In genomic region chr17:50155115-50155819, GRCh38 we compare ENCODE assay signal across 13 cellular contexts. TPM values are rescaled to one million over a fixed set of nuclear protein-coding genes. Genes with fewer than 3 reads are reported as not detected.
A peak's percentile ranks its signal among the peaks of the same experiment; 100 is the strongest.
DNase-seq lines count a peak whose midpoint lies in the region; ATAC-seq lines count a peak whose summit lies in the region.
"Had no signal": no experiment of that assay in that cellular context is flagged by ENCODE, and none has a peak within 500 bp of the region (broad histone marks: within the 10 kb centered on the region; RNA-seq: fewer than 3 reads in every experiment).

No MANE protein-coding gene starts in this region.

- H3K18ac ChIP-seq in mesenchymal stem cell (ENCODE audit: low read depth in 1 of 2, low read length in 2 of 2): peak overlapping the region; percentile 41 to 58

- no peak overlapping the region for H3K4me2 ChIP-seq in mesenchymal stem cell (ENCODE audit: low read length, poor library complexity, severe bottlenecking)

- no peak overlapping the region for H3K27ac ChIP-seq in mesenchymal stem cell (ENCODE audit: low read length, poor library complexity, severe bottlenecking)
- H3K27ac ChIP-seq in aorta (ENCODE audit: low read depth in 1 of 2, low read length in 2 of 2): peak overlapping the region; percentile 59 to 99
- H3K27ac ChIP-seq: C4-2B had no signal

- H3K23ac ChIP-seq in mesenchymal stem cell (ENCODE audit: low read length in 2 of 2): no peak overlapping the region

- no peak overlapping the region for H2BK15ac ChIP-seq in mesenchymal stem cell (ENCODE audit: low read depth, poor library complexity, severe bottlenecking)

- peak overlapping the region; percentile 13 to 76 for H3K4ac ChIP-seq in mesenchymal stem cell (ENCODE audit: low read depth in 1 of 2, low read length in 2 of 2)

- WGBS in mesenchymal stem cell: 90% methylated on average over 3 of the region's 8 CpGs
- WGBS in aorta, 2 donors: 7 to 13% methylated on average over 8 of the region's 8 CpGs

- peak; percentile 49 for DNase-seq in Right ventricle myocardium inferior (ENCODE audit: missing footprints)
- no peak for DNase-seq in Right ventricle myocardium superior
- peak; percentile 92 for DNase-seq in amniotic epithelial cell (ENCODE audit: low read depth)
- peak; percentile 50 for DNase-seq in mesenchymal stem cell
- DNase-seq in aorta: peak; percentile 78 to 79
- DNase-seq in hypothalamus (lab: John Stamatoyannopoulos, UW): no peak
- DNase-seq in NCI-H2029 (lab: John Stamatoyannopoulos, UW): no peak
- no peak for DNase-seq in DMS53 (lab: John Stamatoyannopoulos, UW)
- DNase-seq: effector CD8-positive, alpha-beta T cell; Kasumi-1; stimulated activated CD4-positive, alpha-beta T cell treated with anti-CD3 and anti-CD28 coated beads, Interleukin-2, amount 100 ng/mL, for 24 hours had no signal

- H3K4me3 ChIP-seq in mesenchymal stem cell (ENCODE audit: insufficient read depth in 1 of 2, low read depth in 1 of 2, low read length in 2 of 2) (peak overlapping the region in 1 of 2 experiments; percentile 56), aorta (ENCODE audit: low read length in 2 of 2) (no peak overlapping the region)

- peak; percentile 2 for ATAC-seq in Right ventricle myocardium inferior
- ATAC-seq in Right ventricle myocardium superior (ENCODE audit: poor library complexity): no peak
- peak; percentile 70 for ATAC-seq in aorta (ENCODE audit: low FRiP score)

- intact Hi-C loops in Right ventricle myocardium inferior (cut with DNase I): no loop called here
- intact Hi-C loops in Right ventricle myocardium superior (cut with DNase I): no loop called here
- intact Hi-C loops in aorta (cut with DNase I): no loop called here

- H3K79me1 ChIP-seq in mesenchymal stem cell (replicated peaks; ENCODE audit: low read length, poor library complexity, severe bottlenecking): no peaks in the 10 kb centered on the region

- peak overlapping the region; percentile 47 for H2AFZ ChIP-seq in mesenchymal stem cell (ENCODE audit: low read depth, low read length)

- no peak overlapping the region for H2AK5ac ChIP-seq in mesenchymal stem cell (ENCODE audit: low read length, severe bottlenecking)

- peak overlapping the region; percentile 77 to 95 for H2BK12ac ChIP-seq in mesenchymal stem cell (ENCODE audit: low read length in 2 of 2)

- H3K36me3 ChIP-seq in mesenchymal stem cell (ENCODE audit: control insufficient read depth in 1 of 2, insufficient read depth in 2 of 2, low read depth in 1 of 2, low read length in 2 of 2) (no peaks in the 10 kb centered on the region), aorta (ENCODE audit: control insufficient read depth in 1 of 2, insufficient read depth in 2 of 2, low read length in 1 of 2) (no peaks in the 10 kb centered on the region)

- H3K9ac ChIP-seq in mesenchymal stem cell (ENCODE audit: low read length): peak overlapping the region; percentile 86

- H3K4me1 ChIP-seq in mesenchymal stem cell (ENCODE audit: control insufficient read depth, insufficient read depth, low read depth, low read length) (peaks cover 13% of the 10 kb centered on the region), aorta (ENCODE audit: control insufficient read depth in 1 of 2, insufficient read depth in 2 of 2, low read length in 2 of 2) (peaks cover 0 to 6% of the 10 kb centered on the region in 2 donors)

- no peaks in the 10 kb centered on the region for H3K9me3 ChIP-seq in mesenchymal stem cell (ENCODE audit: control insufficient read depth, low read length)
- H3K9me3 ChIP-seq in aorta (ENCODE audit: control insufficient read depth, low read length): no peaks in the 10 kb centered on the region

- peak overlapping the region; percentile 84 for H4K8ac ChIP-seq in mesenchymal stem cell (ENCODE audit: low read length)

- no peak overlapping the region for H2BK120ac ChIP-seq in mesenchymal stem cell (ENCODE audit: low read depth, low read length)

- H3K14ac ChIP-seq in mesenchymal stem cell (ENCODE audit: low read length in 2 of 2): peak overlapping the region in 1 of 2 experiments; percentile 66

- H4K91ac ChIP-seq in mesenchymal stem cell (ENCODE audit: low read length): peak overlapping the region; percentile 82

- H2BK5ac ChIP-seq in mesenchymal stem cell (ENCODE audit: low read depth, low read length, poor library complexity, severe bottlenecking): no peak overlapping the region

- H3K27me3 ChIP-seq in mesenchymal stem cell (ENCODE audit: control insufficient read depth in 1 of 2, insufficient read depth in 1 of 2, low read length in 2 of 2): no peaks in the 10 kb centered on the region
- H3K27me3 ChIP-seq in aorta (ENCODE audit: control insufficient read depth in 1 of 2, insufficient read depth in 2 of 2, low read length in 1 of 2): no peaks in the 10 kb centered on the region

RNA-seq across cellular contexts. Expression of gene PPP1R9B, which starts 4.8 kb away (rescaled TPM):
- total RNA-seq in Right ventricle myocardium inferior (38.4 TPM), Right ventricle myocardium superior (35.4 TPM), aorta (10 to 100 TPM; 64.4 to 99.0 TPM)
- 34.9 TPM for polyA plus RNA-seq in mesenchymal stem cell (2013, experiment 1 of 2)
- 33.0 TPM for polyA plus RNA-seq in mesenchymal stem cell (2013, experiment 2 of 2)
- polyA plus RNA-seq in aorta: 10 to 100 TPM; 20.3 to 26.1 TPM

RNA-seq across cellular contexts. Expression of gene SGCA, which starts 10.5 kb away (rescaled TPM):
- total RNA-seq in Right ventricle myocardium inferior: 151 TPM
- total RNA-seq in Right ventricle myocardium superior: 135 TPM
- 0.14 TPM for polyA plus RNA-seq in mesenchymal stem cell (2013, experiment 1 of 2)
- 0.08 TPM for polyA plus RNA-seq in mesenchymal stem cell (2013, experiment 2 of 2)
- 10 to 100 TPM; 91.8 to 92.7 TPM for total RNA-seq in aorta
- 100 to 1,000 TPM in 1 of 2 donors, 10 to 100 TPM in 1; 86.4 to 198 TPM for polyA plus RNA-seq in aorta
- total RNA-seq: RPMI7951 had no signal

RNA-seq across cellular contexts. Expression of gene SAMD14, which starts 25.3 kb away (rescaled TPM):
- total RNA-seq in Right ventricle myocardium inferior (1.7 TPM), Right ventricle myocardium superior (0.78 TPM), aorta (10 to 100 TPM in 1 of 2 donors, 1 to 10 TPM in 1; 9.3 to 12.6 TPM)
- 17.9 TPM for polyA plus RNA-seq in mesenchymal stem cell (2013, experiment 1 of 2)
- 17.2 TPM for polyA plus RNA-seq in mesenchymal stem cell (2013, experiment 2 of 2)
- polyA plus RNA-seq in aorta: 1 to 10 TPM; 2.5 to 3.8 TPM

RNA-seq across cellular contexts. Expression of gene COL1A1, which starts 46.2 kb away (rescaled TPM):
- total RNA-seq in Right ventricle myocardium inferior (28.2 TPM), Right ventricle myocardium superior (28.1 TPM), aorta (100 to 1,000 TPM; 400 to 948 TPM)
- 4,381 TPM for polyA plus RNA-seq in mesenchymal stem cell (2013, experiment 1 of 2)
- polyA plus RNA-seq in mesenchymal stem cell (2013, experiment 2 of 2): 4,150 TPM
- 100 to 1,000 TPM in 1 of 2 donors, 10 to 100 TPM in 1; 70.2 to 391 TPM for polyA plus RNA-seq in aorta

Comparison
In these comparisons a context has a peak if more than half of its experiments do, and no peak if none do; other contexts are left out.
1. DNase-seq: peak in Right ventricle myocardium inferior (single experiment), amniotic epithelial cell (single experiment), mesenchymal stem cell (single experiment) and aorta (2 of 2); none in Right ventricle myocardium superior (single experiment), hypothalamus (0 of 51), NCI-H2029 (single experiment) and DMS53 (single experiment).